In genomic region chr2:215625207-215625606, GRCh38 we compare ENCODE assay signal across 1 cellular context.
TF ChIP-seq lines count a peak whose summit lies in the region.

No MANE protein-coding gene starts in this region.

TF ChIP-seq in H1, 55 proteins besides CTCF, POLR2A, EP300 and RAD21 (continued from another document):
- TF ChIP-seq ATF3 (IDR thresholded peaks at IDR 0.05; ENCODE audit: insufficient read depth, low read depth, low read length) (no peak), SAP30 (IDR thresholded peaks at IDR 0.05; ENCODE audit: insufficient read depth, insufficient replicate concordance, low read length) (no peak), NRF1 (IDR thresholded peaks at IDR 0.05; ENCODE audit: low read depth, low read length) (no peak), KDM5A (IDR thresholded peaks at IDR 0.05; ENCODE audit: low read length) (no peak), SP1 (IDR thresholded peaks at IDR 0.05; ENCODE audit: low read depth, low read length) (no peak)
